Comparison of ENCODE assay signal across 10 cellular contexts in genomic region chr12:131872154-131873046, GRCh38. TPM values are rescaled to one million over a fixed set of nuclear protein-coding genes. Genes with fewer than 3 reads are reported as not detected.
DNase-seq lines count a peak whose midpoint lies in the region; ATAC-seq, FAIRE-seq and TF ChIP-seq lines count a peak whose summit lies in the region.
"Had no signal": no experiment of that assay in that cellular context is flagged by ENCODE, and none has a peak within 500 bp of the region (broad histone marks: within the 10 kb centered on the region; RNA-seq: fewer than 3 reads in every experiment).

No MANE protein-coding gene starts in this region.

- DNase-seq in BJ (ENCODE audit: low read depth) = peak; percentile 83
- peak; percentile 88 for DNase-seq in HPDE6-E6E7 (ENCODE audit: extremely low spot score)
- peak; percentile 14 for DNase-seq in amniotic epithelial cell (ENCODE audit: low read depth)
- peak; percentile 83 for DNase-seq in keratinocyte (ENCODE audit: low read depth, low spot score)
- DNase-seq in activated T-cell treated with anti-CD3 and anti-CD28 coated beads, Interleukin-2, amount 50 U/mL, for 24 hours = no peak
- DNase-seq in activated gamma-delta T cell (lab: John Stamatoyannopoulos, UW) = no peak
- DNase-seq: amygdala, glutamatergic neuron had no signal

- H3K4me3 ChIP-seq in BJ (ENCODE audit: low read depth, low read length) = no peak overlapping the region
- H3K4me3 ChIP-seq in keratinocyte (ENCODE audit: control insufficient read depth in 2 of 3, extremely low read depth in 1 of 3, insufficient read depth in 2 of 3, low read depth in 1 of 3, low read length in 3 of 3) = no peak overlapping the region
- no peak overlapping the region for H3K4me3 ChIP-seq in gastroesophageal sphincter

- H3K27ac ChIP-seq in keratinocyte (ENCODE audit: control insufficient read depth, insufficient read depth, low read length) = no peak overlapping the region
- H3K27ac ChIP-seq in gastroesophageal sphincter = no peak overlapping the region

- peak; percentile 87 for FAIRE-seq in keratinocyte (lab: Jason Lieb, UNC)

- no peak for TF ChIP-seq CTCF in BJ (IDR thresholded peaks at IDR 0.05; ENCODE audit: insufficient read depth, low read depth, low read length)
- TF ChIP-seq CTCF in keratinocyte (optimal IDR thresholded peaks at IDR 0.05 in 1 of 3, IDR thresholded peaks at IDR 0.05 in 1 of 3, conservative IDR thresholded peaks at IDR 0.05 in 1 of 3; ENCODE audit: extremely low read depth in 1 of 3, insufficient read depth in 2 of 3, low read length in 3 of 3) = no peak
- no peak for TF ChIP-seq CTCF in gastroesophageal sphincter (IDR thresholded peaks at IDR 0.05)

- peaks cover 4% of the 10 kb centered on the region for H3K9me3 Mint-ChIP-seq in activated T-cell treated with anti-CD3 and anti-CD28 coated beads, Interleukin-2, amount 50 U/mL, for 24 hours

- H3K27ac Mint-ChIP-seq in activated T-cell treated with anti-CD3 and anti-CD28 coated beads, Interleukin-2, amount 50 U/mL, for 24 hours = no peak overlapping the region

- ATAC-seq in GM18498 (IDR thresholded peaks at IDR 0.05; ENCODE audit: unreplicated experiment) = no peak
- ATAC-seq in gastroesophageal sphincter = no peak

- H3K36me3 ChIP-seq in BJ (ENCODE audit: control insufficient read depth, insufficient read depth, low read length) = no peaks in the 10 kb centered on the region
- H3K36me3 ChIP-seq in keratinocyte (ENCODE audit: control insufficient read depth in 2 of 2, extremely low read depth in 1 of 2, insufficient read depth in 2 of 2, low read length in 2 of 2) = no peaks in the 10 kb centered on the region
- H3K36me3 ChIP-seq in gastroesophageal sphincter = no peaks in the 10 kb centered on the region

- no peak for TF ChIP-seq POLR2A in gastroesophageal sphincter (IDR thresholded peaks at IDR 0.05)

- WGBS in gastroesophageal sphincter (ENCODE audit: low coverage in 1 of 2), 2 donors = 79 to 86% methylated on average over 9 to 11 of the region's 21 CpGs

- H3K9me1 ChIP-seq in keratinocyte (ENCODE audit: control insufficient read depth, extremely low read depth, insufficient read depth, low read length) = no peaks in the 10 kb centered on the region

- peak overlapping the region; percentile 27 for H3K4me2 ChIP-seq in keratinocyte (ENCODE audit: control insufficient read depth, extremely low read depth, insufficient read depth, low read depth, low read length)

- H3K9me3 ChIP-seq in keratinocyte (ENCODE audit: control insufficient read depth, low read depth, low read length) (no peaks in the 10 kb centered on the region), gastroesophageal sphincter (no peaks in the 10 kb centered on the region)

- dilution Hi-C loops in keratinocyte (cut with MboI; ENCODE audit: extremely low pct_ligation_motif_present, low sequenced_read_pairs) = no loop called here

- no peaks in the 10 kb centered on the region for H3K36me3 Mint-ChIP-seq in activated T-cell treated with anti-CD3 and anti-CD28 coated beads, Interleukin-2, amount 50 U/mL, for 24 hours (ENCODE audit: low read depth)

- H3K4me3 Mint-ChIP-seq in activated T-cell treated with anti-CD3 and anti-CD28 coated beads, Interleukin-2, amount 50 U/mL, for 24 hours = no peak overlapping the region

- TF ChIP-seq EP300 in gastroesophageal sphincter (IDR thresholded peaks at IDR 0.05) = no peak

- H3K27me3 ChIP-seq in BJ (ENCODE audit: control insufficient read depth, insufficient read depth, low read length) (no peaks in the 10 kb centered on the region), keratinocyte (ENCODE audit: control insufficient read depth, extremely low read depth, insufficient read depth, low read length) (no peaks in the 10 kb centered on the region), gastroesophageal sphincter (no peaks in the 10 kb centered on the region)

- H3K4me1 ChIP-seq in keratinocyte (ENCODE audit: control insufficient read depth, extremely low read depth, insufficient read depth, low read length) (peaks cover 26% of the 10 kb centered on the region), gastroesophageal sphincter (no peaks in the 10 kb centered on the region)

- H2AFZ ChIP-seq in keratinocyte (ENCODE audit: control insufficient read depth, low read length) = peak overlapping the region; percentile 9

- CTCF ChIA-PET in BJ (lab: Yijun Ruan, JAX) = interaction anchor here (1.0 to 1.6 kb wide), 2 partner anchors 9 to 15 kb away, joined by 3 to 6 read pairs; no protein-coding TSS in a partner anchor

- no peak overlapping the region for H3K9ac ChIP-seq in keratinocyte (ENCODE audit: control insufficient read depth, extremely low read depth, insufficient read depth, low read length)

- H3K79me2 ChIP-seq in keratinocyte (ENCODE audit: control insufficient read depth, insufficient read depth, low read length) = no peaks in the 10 kb centered on the region

- POLR2A ChIA-PET in BJ (lab: Charles Lee) = no interaction called here

- H3K4me1 Mint-ChIP-seq in activated T-cell treated with anti-CD3 and anti-CD28 coated beads, Interleukin-2, amount 50 U/mL, for 24 hours (ENCODE audit: low read depth) = no peaks in the 10 kb centered on the region

- H3K27me3 Mint-ChIP-seq in activated T-cell treated with anti-CD3 and anti-CD28 coated beads, Interleukin-2, amount 50 U/mL, for 24 hours = no peaks in the 10 kb centered on the region

- no peaks in the 10 kb centered on the region for H4K20me1 ChIP-seq in keratinocyte (ENCODE audit: control insufficient read depth, extremely low read depth, insufficient read depth, low read length)

RNA-seq across cellular contexts. Expression of gene ULK1, which starts 22.0 kb away (rescaled TPM):
- polyA plus RNA-seq in BJ (2011; rRNA removed) = 7.8 and 13.7 TPM in 2 replicates
- polyA minus RNA-seq in BJ (2011; rRNA and poly(A)+ RNA removed) = 7.5 and 8.9 TPM in 2 replicates
- 2.3 to 4.8 TPM (median 4.3 TPM) in 3 replicates for polyA plus RNA-seq in keratinocyte
- polyA plus RNA-seq in keratinocyte (2011; ENCODE audit: low read depth) = 6.5 TPM
- 2.1 and 3.5 TPM in 2 replicates for polyA plus RNA-seq in keratinocyte (2011; cell fraction: cytosol; rRNA removed)
- polyA plus RNA-seq in keratinocyte (2011; cell fraction: nucleus; rRNA removed) = 21.9 and 29.8 TPM in 2 replicates
- 7.5 and 24.2 TPM in 2 replicates for polyA plus RNA-seq in keratinocyte (2012; ENCODE audit: low replicate concordance)
- polyA minus RNA-seq in keratinocyte = 5.2 to 6.6 TPM (median 5.8 TPM) in 3 replicates
- polyA minus RNA-seq in keratinocyte (2011; cell fraction: cytosol; rRNA and poly(A)+ RNA removed) = 9.6 TPM
- 13.2 and 15.6 TPM in 2 replicates for polyA minus RNA-seq in keratinocyte (2011; cell fraction: nucleus; rRNA and poly(A)+ RNA removed)
- 10 to 100 TPM; 10.0 to 34.2 (median 21.8) TPM for total RNA-seq in gastroesophageal sphincter

RNA-seq across cellular contexts. Expression of gene MMP17, which starts 44.2 kb away (rescaled TPM):
- 12.7 and 13.7 TPM in 2 replicates for polyA plus RNA-seq in BJ (2011; rRNA removed)
- 11.7 and 12.0 TPM in 2 replicates for polyA minus RNA-seq in BJ (2011; rRNA and poly(A)+ RNA removed)
- polyA plus RNA-seq in keratinocyte = 2.2 to 4.8 TPM (median 2.3 TPM) in 3 replicates
- polyA plus RNA-seq in keratinocyte (2011; ENCODE audit: low read depth) = 1.8 TPM
- polyA plus RNA-seq in keratinocyte (2011; cell fraction: cytosol; rRNA removed) = 1.3 and 2.1 TPM in 2 replicates
- 3.5 and 4.6 TPM in 2 replicates for polyA plus RNA-seq in keratinocyte (2011; cell fraction: nucleus; rRNA removed)
- 1.2 and 2.0 TPM in 2 replicates for polyA plus RNA-seq in keratinocyte (2012; ENCODE audit: low replicate concordance)
- 0.38 to 3.3 TPM (median 1.3 TPM) in 3 replicates for polyA minus RNA-seq in keratinocyte
- polyA minus RNA-seq in keratinocyte (2011; cell fraction: cytosol; rRNA and poly(A)+ RNA removed) = 7.7 TPM
- polyA minus RNA-seq in keratinocyte (2011; cell fraction: nucleus; rRNA and poly(A)+ RNA removed) = 5.1 and 9.2 TPM in 2 replicates
- total RNA-seq in gastroesophageal sphincter = 1 to 10 TPM; 2.0 to 7.0 (median 4.5) TPM

RNA-seq across cellular contexts. Expression of gene PUS1, which starts 56.7 kb away (rescaled TPM):
- polyA plus RNA-seq in BJ (2011; rRNA removed) (15.7 and 21.2 TPM in 2 replicates), keratinocyte (25.8 to 27.1 TPM (median 26.3 TPM) in 3 replicates)
- 12.7 and 15.6 TPM in 2 replicates for polyA minus RNA-seq in BJ (2011; rRNA and poly(A)+ RNA removed)
- polyA plus RNA-seq in keratinocyte (2011; ENCODE audit: low read depth) = 8.4 TPM
- polyA plus RNA-seq in keratinocyte (2011; cell fraction: cytosol; rRNA removed) = 10.4 and 22.4 TPM in 2 replicates
- 50.5 and 61.5 TPM in 2 replicates for polyA plus RNA-seq in keratinocyte (2011; cell fraction: nucleus; rRNA removed)
- 16.2 and 30.7 TPM in 2 replicates for polyA plus RNA-seq in keratinocyte (2012; ENCODE audit: low replicate concordance)
- 17.2 to 33.2 TPM (median 20.8 TPM) in 3 replicates for polyA minus RNA-seq in keratinocyte
- polyA minus RNA-seq in keratinocyte (2011; cell fraction: cytosol; rRNA and poly(A)+ RNA removed) = 26.3 TPM
- polyA minus RNA-seq in keratinocyte (2011; cell fraction: nucleus; rRNA and poly(A)+ RNA removed) = 19.0 and 21.3 TPM in 2 replicates
- total RNA-seq in gastroesophageal sphincter = 10 to 100 TPM in 2 of 4 donors, 1 to 10 TPM in 2; 7.2 to 28.2 (median 13.1) TPM

Comparison
In these comparisons a context has a peak if more than half of its experiments do, and no peak if none do; other contexts are left out.
1. DNase-seq: peak in BJ (single experiment), HPDE6-E6E7 (single experiment), amniotic epithelial cell (single experiment) and keratinocyte (single experiment); none in activated T-cell treated with anti-CD3 and anti-CD28 coated beads, Interleukin-2, amount 50 U/mL, for 24 hours (single experiment) and activated gamma-delta T cell (single experiment).